Comparison of ENCODE assay signal across 8 cellular contexts in the genomic region with DNA sequence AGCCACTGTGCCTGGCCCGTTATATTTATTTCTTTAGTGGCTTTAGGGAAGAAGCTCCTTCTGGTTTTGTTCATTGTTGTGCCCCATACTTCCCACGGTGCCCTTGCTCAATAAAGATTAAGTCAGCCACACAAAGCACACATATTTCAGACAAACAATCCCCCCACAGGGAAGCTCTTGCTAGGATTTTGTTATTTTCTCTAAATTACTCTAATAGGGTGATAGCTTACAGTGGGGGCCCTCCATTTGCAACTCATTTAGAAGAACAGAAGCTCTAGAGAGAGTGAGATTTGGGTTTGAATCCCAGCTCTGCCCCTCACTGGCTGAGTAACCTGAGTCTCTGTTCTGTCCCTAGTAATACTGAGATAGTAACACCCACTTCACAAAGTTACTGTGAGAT.
"Had no signal": no experiment of that assay in that cellular context is flagged by ENCODE, and none has a peak within 500 bp of the region (broad histone marks: within the 10 kb centered on the region; RNA-seq: fewer than 3 reads in every experiment).

No MANE protein-coding gene starts in this region.

- H3K36me3 Mint-ChIP-seq: IgD-negative memory B cell had no signal

- H3K4me2 ChIP-seq: KMS-11 had no signal

- H3K9me3 ChIP-seq: HAP-1 had no signal

- H2AFZ ChIP-seq: GM23248 had no signal

- H3K27me3 Mint-ChIP-seq: IgD-negative memory B cell had no signal

- DNase-seq: GM23248, HFFc6, KBM-7 had no signal

- ATAC-seq: HCT116 had no signal

- H3K4me3 Mint-ChIP-seq: HFFc6 had no signal

- H3K4me3 ChIP-seq: GM23248, HAP-1 had no signal

- H3K27ac Mint-ChIP-seq: HFFc6, IgD-negative memory B cell had no signal

- H3K36me3 ChIP-seq: HAP-1 had no signal

- H3K9ac ChIP-seq: GM23248, KMS-11 had no signal

- H3K4me1 ChIP-seq: HAP-1 had no signal

- H3K27ac ChIP-seq: GM23248, HL-60, KMS-11 had no signal

- H3K4me1 Mint-ChIP-seq: IgD-negative memory B cell had no signal
